1 cellular context compared by ENCODE assay signal in genomic region chr3:43528498-43529099, GRCh38.
TF ChIP-seq lines count a peak whose summit lies in the region.

No MANE protein-coding gene starts in this region.

TF ChIP-seq in K562, 482 proteins besides CTCF, POLR2A, EP300 and RAD21 (continued from another document):
- no peak for TF ChIP-seq FOS (IDR thresholded peaks at IDR 0.05; ENCODE audit: extremely low read depth, insufficient read length)
